In the genomic region with DNA sequence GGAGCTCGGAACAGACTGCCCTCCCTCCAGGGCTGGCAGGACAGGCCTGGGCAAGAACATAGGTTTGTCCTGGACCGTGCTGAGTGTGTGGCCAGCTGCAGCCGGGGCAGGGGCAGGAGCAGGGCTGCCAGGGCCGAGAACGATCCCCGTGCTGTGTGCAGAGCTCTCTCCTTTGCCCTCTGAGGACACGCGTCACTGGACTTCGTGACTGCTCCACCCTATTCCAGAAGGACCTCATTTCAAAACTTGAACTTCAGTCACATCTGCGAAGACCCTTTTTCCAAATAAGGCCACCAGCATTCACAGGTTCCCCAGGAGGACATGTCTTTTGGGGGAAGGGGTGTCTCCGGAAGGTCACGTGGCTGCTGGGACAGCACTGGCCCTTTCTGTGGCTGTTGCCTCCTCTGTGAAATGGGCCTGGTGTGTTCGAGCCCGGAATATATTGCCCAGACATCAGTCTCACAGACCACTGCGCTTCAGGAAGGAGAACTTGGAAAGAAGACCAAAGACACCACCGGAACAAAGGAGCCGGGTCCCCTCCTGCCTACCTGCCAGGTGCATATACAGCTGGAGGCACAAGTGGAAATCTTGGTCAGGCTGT, we compare ENCODE assay signal across 23 cellular contexts. TPM values are rescaled to one million over a fixed set of nuclear protein-coding genes. Genes with fewer than 3 reads are reported as not detected.
DNase-seq lines count a peak whose midpoint lies in the region; ATAC-seq and TF ChIP-seq lines count a peak whose summit lies in the region.
"Had no signal": no experiment of that assay in that cellular context is flagged by ENCODE, and none has a peak within 500 bp of the region (broad histone marks: within the 10 kb centered on the region; RNA-seq: fewer than 3 reads in every experiment).

No MANE protein-coding gene starts in this region.

- POLR2A ChIA-PET in activated CD4-positive, alpha-beta memory T cell treated with anti-CD3 and anti-CD28 coated beads for 36 hours (lab: Charles Lee), result no interaction called here
- POLR2A ChIA-PET in activated CD4-positive, alpha-beta memory T cell treated with anti-CD3 and anti-CD28 coated beads, Interleukin-2, amount 10 ng/mL, durations not matched to agents 7 days and 5 days (lab: Charles Lee), result no interaction called here
- POLR2A ChIA-PET in WTC11 (lab: Charles Lee), result no interaction called here

- no peaks in the 10 kb centered on the region for H3K27me3 Mint-ChIP-seq in activated CD4-positive, alpha-beta memory T cell treated with anti-CD3 and anti-CD28 coated beads for 36 hours
- H3K27me3 Mint-ChIP-seq in activated CD4-positive, alpha-beta memory T cell treated with anti-CD3 and anti-CD28 coated beads, Interleukin-2, amount 10 ng/mL, durations not matched to agents 7 days and 5 days, result no peaks in the 10 kb centered on the region
- no peaks in the 10 kb centered on the region for H3K27me3 Mint-ChIP-seq in WTC11 (ENCODE audit: low read depth)
- H3K27me3 Mint-ChIP-seq: activated naive CD8-positive, alpha-beta T cell treated with anti-CD3 and anti-CD28 coated beads, Interleukin-2, amount 10 ng/mL, durations not matched to agents 7 days and 5 days; B cell had no signal

- H3K9me3 ChIP-seq in DND-41 (ENCODE audit: insufficient read depth, low read length, severe bottlenecking) (no peaks in the 10 kb centered on the region), right lobe of liver (no peaks in the 10 kb centered on the region)
- H3K9me3 ChIP-seq: heart right ventricle, upper lobe of left lung had no signal

- ATAC-seq in DND-41 (ENCODE audit: insufficient read depth, low read depth) (no peak), WTC11 (no peak), right lobe of liver (peak; percentile 34 to 59 (median 47))
- ATAC-seq: activated CD4-positive, CD25-positive, alpha-beta regulatory T cell treated with anti-CD3 and anti-CD28 coated beads, Interleukin-2, amount 50 U/mL, for 24 hours; activated T-cell treated with anti-CD3 and anti-CD28 coated beads, Interleukin-2, amount 50 U/mL, for 72 hours; heart right ventricle; left cardiac atrium had no signal

- peaks cover 59% of the 10 kb centered on the region for H3K36me3 Mint-ChIP-seq in activated CD4-positive, alpha-beta memory T cell treated with anti-CD3 and anti-CD28 coated beads for 36 hours
- peaks cover 41% of the 10 kb centered on the region for H3K36me3 Mint-ChIP-seq in activated CD4-positive, alpha-beta memory T cell treated with anti-CD3 and anti-CD28 coated beads, Interleukin-2, amount 10 ng/mL, durations not matched to agents 7 days and 5 days (ENCODE audit: low read depth)
- H3K36me3 Mint-ChIP-seq in WTC11, result peaks cover 4% of the 10 kb centered on the region; the same call in 1 of the 2 replicates

- peak overlapping the region; percentile 18 for H3K27ac Mint-ChIP-seq in activated CD4-positive, alpha-beta memory T cell treated with anti-CD3 and anti-CD28 coated beads for 36 hours
- no peak overlapping the region for H3K27ac Mint-ChIP-seq in activated CD4-positive, alpha-beta memory T cell treated with anti-CD3 and anti-CD28 coated beads, Interleukin-2, amount 10 ng/mL, durations not matched to agents 7 days and 5 days
- peak overlapping the region; percentile 45; the same call in 1 of the 2 replicates for H3K27ac Mint-ChIP-seq in WTC11
- H3K27ac Mint-ChIP-seq: B cell had no signal

- H3K27ac ChIP-seq in DND-41 (ENCODE audit: low read length) (peak overlapping the region; percentile 24; the same call in 1 of the 2 replicates), right lobe of liver (peak overlapping the region; percentile 84 to 100 (median 99))
- H3K27ac ChIP-seq: heart right ventricle, upper lobe of left lung had no signal

- TF ChIP-seq POLR2A in right lobe of liver (IDR thresholded peaks at IDR 0.05), result peak; percentile 78

- peaks cover 88% of the 10 kb centered on the region for H3K79me2 ChIP-seq in DND-41 (ENCODE audit: insufficient read depth, low read length)

- no peak for DNase-seq in activated CD4-positive, alpha-beta memory T cell treated with anti-CD3 and anti-CD28 coated beads for 36 hours
- DNase-seq in activated CD4-positive, alpha-beta memory T cell treated with anti-CD3 and anti-CD28 coated beads, Interleukin-2, amount 10 ng/mL, durations not matched to agents 7 days and 5 days, result no peak
- no peak for DNase-seq in DND-41
- DNase-seq in WTC11 (ENCODE audit: low spot score), result no peak
- DNase-seq in right lobe of liver, result peak; percentile 75 to 95 (median 95)
- no peak for DNase-seq in foreskin fibroblast
- no peak for DNase-seq in NCI-H510A (lab: John Stamatoyannopoulos, UW)
- DNase-seq in cortex of kidney (lab: John Stamatoyannopoulos, UW), result no peak
- DNase-seq: activated naive CD8-positive, alpha-beta T cell treated with anti-CD3 and anti-CD28 coated beads, Interleukin-2, amount 10 ng/mL, durations not matched to agents 7 days and 5 days; activated T-cell treated with anti-CD3 and anti-CD28 coated beads, Interleukin-2, amount 50 U/mL, for 72 hours; cerebellar nuclear complex; COR-L47; HCEC 1CT; heart right ventricle; left cardiac atrium; mesenchymal stem cell; MM.1S; NCI-H1436; NCI-H446 treated with DMSO at 0.1 percent for 48 hours; substantia nigra had no signal

- H3K36me3 ChIP-seq in DND-41 (ENCODE audit: insufficient read depth, low read length) (peaks cover 99% of the 10 kb centered on the region), right lobe of liver (peaks cover 0 to 10% (median 0%) of the 10 kb centered on the region in 4 donors)

- peaks cover 95% of the 10 kb centered on the region for H4K20me1 ChIP-seq in DND-41 (ENCODE audit: insufficient read depth, low read length)

- no peaks in the 10 kb centered on the region for H3K9me3 Mint-ChIP-seq in activated CD4-positive, alpha-beta memory T cell treated with anti-CD3 and anti-CD28 coated beads for 36 hours
- H3K9me3 Mint-ChIP-seq in activated CD4-positive, alpha-beta memory T cell treated with anti-CD3 and anti-CD28 coated beads, Interleukin-2, amount 10 ng/mL, durations not matched to agents 7 days and 5 days, result no peaks in the 10 kb centered on the region
- H3K9me3 Mint-ChIP-seq in WTC11, result no peaks in the 10 kb centered on the region
- H3K9me3 Mint-ChIP-seq: activated naive CD8-positive, alpha-beta T cell treated with anti-CD3 and anti-CD28 coated beads, Interleukin-2, amount 10 ng/mL, durations not matched to agents 7 days and 5 days; activated T-cell treated with anti-CD3 and anti-CD28 coated beads, Interleukin-2, amount 50 U/mL, for 72 hours had no signal

- CTCF ChIA-PET in activated CD4-positive, alpha-beta memory T cell treated with anti-CD3 and anti-CD28 coated beads for 36 hours (lab: Charles Lee), result interaction anchor here (3.3 kb wide), 1 partner anchor 8 kb away, joined by 13 read pairs; no protein-coding TSS in a partner anchor
- CTCF ChIA-PET in activated CD4-positive, alpha-beta memory T cell treated with anti-CD3 and anti-CD28 coated beads, Interleukin-2, amount 10 ng/mL, durations not matched to agents 7 days and 5 days (lab: Charles Lee), result interaction anchor here (2.9 kb wide), 1 partner anchor 63 kb away, joined by 12 read pairs; no protein-coding TSS in a partner anchor
- CTCF ChIA-PET in WTC11 (lab: Charles Lee), result interaction anchor here (1.0 to 3.1 kb wide), 5 partner anchors 8 to 65 kb away, joined by 4 to 26 read pairs (median 9); no protein-coding TSS in a partner anchor

- H3K27me3 ChIP-seq in DND-41 (ENCODE audit: insufficient read depth, low read length, poor library complexity) (no peaks in the 10 kb centered on the region), right lobe of liver (no peaks in the 10 kb centered on the region)
- H3K27me3 ChIP-seq: heart right ventricle, upper lobe of left lung had no signal

- H3K4me3 Mint-ChIP-seq in activated CD4-positive, alpha-beta memory T cell treated with anti-CD3 and anti-CD28 coated beads for 36 hours, result no peak overlapping the region
- no peak overlapping the region for H3K4me3 Mint-ChIP-seq in activated CD4-positive, alpha-beta memory T cell treated with anti-CD3 and anti-CD28 coated beads, Interleukin-2, amount 10 ng/mL, durations not matched to agents 7 days and 5 days
- no peak overlapping the region for H3K4me3 Mint-ChIP-seq in WTC11
- H3K4me3 Mint-ChIP-seq: activated naive CD8-positive, alpha-beta T cell treated with anti-CD3 and anti-CD28 coated beads, Interleukin-2, amount 10 ng/mL, durations not matched to agents 7 days and 5 days; activated T-cell treated with anti-CD3 and anti-CD28 coated beads, Interleukin-2, amount 50 U/mL, for 72 hours; B cell had no signal

- intact Hi-C loops in activated CD4-positive, alpha-beta memory T cell treated with anti-CD3 and anti-CD28 coated beads for 36 hours (cut with micrococcal nuclease), result no loop called here
- intact Hi-C loops in right lobe of liver (cut with DNase I), result no loop called here

- TF ChIP-seq CTCF in DND-41 (IDR thresholded peaks at IDR 0.05; ENCODE audit: borderline replicate concordance, extremely low read depth, low read length, poor library complexity, severe bottlenecking), result no peak
- no peak for TF ChIP-seq CTCF in WTC11 (IDR thresholded peaks at IDR 0.05)
- TF ChIP-seq CTCF in right lobe of liver (IDR thresholded peaks at IDR 0.05), result no peak
- no peak for TF ChIP-seq CTCF in foreskin fibroblast (IDR thresholded peaks at IDR 0.05; ENCODE audit: low read depth, low read length)

- no peak overlapping the region for H2AFZ ChIP-seq in DND-41 (ENCODE audit: low read depth, low read length)

- no peak overlapping the region for H3K4me2 ChIP-seq in DND-41 (ENCODE audit: insufficient read depth, low read length)

- H3K4me1 Mint-ChIP-seq in activated CD4-positive, alpha-beta memory T cell treated with anti-CD3 and anti-CD28 coated beads for 36 hours (ENCODE audit: low read depth), result peaks cover 2% of the 10 kb centered on the region
- peaks cover 5% of the 10 kb centered on the region for H3K4me1 Mint-ChIP-seq in activated CD4-positive, alpha-beta memory T cell treated with anti-CD3 and anti-CD28 coated beads, Interleukin-2, amount 10 ng/mL, durations not matched to agents 7 days and 5 days
- H3K4me1 Mint-ChIP-seq in WTC11, result peaks cover 12% of the 10 kb centered on the region

- no peak overlapping the region for H3K9ac ChIP-seq in DND-41 (ENCODE audit: low read depth, low read length)

- WGBS in right lobe of liver (ENCODE audit: insufficient coverage, low coverage, low lambda C conversion rate, missing lambda C conversion rate), result 19% methylated on average over 5 of the region's 17 CpGs

- H3K4me3 ChIP-seq in DND-41 (ENCODE audit: low read depth in 1 of 2, low read length in 2 of 2), result no peak overlapping the region
- peak overlapping the region; percentile 17 to 83 (median 80) for H3K4me3 ChIP-seq in right lobe of liver
- H3K4me3 ChIP-seq in foreskin fibroblast (ENCODE audit: low read depth in 1 of 2, low read length in 2 of 2), result no peak overlapping the region
- H3K4me3 ChIP-seq: heart right ventricle, upper lobe of left lung had no signal

- H3K4me1 ChIP-seq in DND-41 (ENCODE audit: insufficient read depth, low read length), result no peaks in the 10 kb centered on the region
- peaks cover 0 to 38% (median 17%) of the 10 kb centered on the region in 4 donors for H3K4me1 ChIP-seq in right lobe of liver

RNA-seq across cellular contexts. Expression of a gene that starts 27.6 kb away (rescaled TPM):
- 100 to 1,000 TPM; 262 TPM for total RNA-seq in activated CD4-positive, alpha-beta memory T cell treated with anti-CD3 and anti-CD28 coated beads for 36 hours
- 100 to 1,000 TPM; 178 to 187 TPM for total RNA-seq in activated CD4-positive, alpha-beta memory T cell treated with anti-CD3 and anti-CD28 coated beads, Interleukin-2, amount 10 ng/mL, durations not matched to agents 7 days and 5 days
- 105 to 197 TPM (median 107 TPM) in 3 replicates for total RNA-seq in WTC11 (2021)
- total RNA-seq in right lobe of liver, result 10 to 100 TPM in 5 of 6 experiments, 1 to 10 TPM in 1; 7.0 to 16.3 (median 12.4) TPM

Comparison
In these comparisons a context has a peak if more than half of its experiments do, and no peak if none do; other contexts are left out.
1. DNase-seq: peak in right lobe of liver (3 of 3); none in activated CD4-positive, alpha-beta memory T cell treated with anti-CD3 and anti-CD28 coated beads for 36 hours (single experiment), activated CD4-positive, alpha-beta memory T cell treated with anti-CD3 and anti-CD28 coated beads, Interleukin-2, amount 10 ng/mL, durations not matched to agents 7 days and 5 days (single experiment), DND-41 (single experiment), WTC11 (single experiment), foreskin fibroblast (0 of 2), NCI-H510A (single experiment) and cortex of kidney (single experiment).
2. ATAC-seq: peak in right lobe of liver (4 of 4); none in DND-41 (single experiment) and WTC11 (single experiment).
3. H3K4me3 ChIP-seq: peak in right lobe of liver (3 of 3); none in DND-41 (0 of 2) and foreskin fibroblast (0 of 2).